ENCODE assay signal across 8 cellular contexts in the genomic region with DNA sequence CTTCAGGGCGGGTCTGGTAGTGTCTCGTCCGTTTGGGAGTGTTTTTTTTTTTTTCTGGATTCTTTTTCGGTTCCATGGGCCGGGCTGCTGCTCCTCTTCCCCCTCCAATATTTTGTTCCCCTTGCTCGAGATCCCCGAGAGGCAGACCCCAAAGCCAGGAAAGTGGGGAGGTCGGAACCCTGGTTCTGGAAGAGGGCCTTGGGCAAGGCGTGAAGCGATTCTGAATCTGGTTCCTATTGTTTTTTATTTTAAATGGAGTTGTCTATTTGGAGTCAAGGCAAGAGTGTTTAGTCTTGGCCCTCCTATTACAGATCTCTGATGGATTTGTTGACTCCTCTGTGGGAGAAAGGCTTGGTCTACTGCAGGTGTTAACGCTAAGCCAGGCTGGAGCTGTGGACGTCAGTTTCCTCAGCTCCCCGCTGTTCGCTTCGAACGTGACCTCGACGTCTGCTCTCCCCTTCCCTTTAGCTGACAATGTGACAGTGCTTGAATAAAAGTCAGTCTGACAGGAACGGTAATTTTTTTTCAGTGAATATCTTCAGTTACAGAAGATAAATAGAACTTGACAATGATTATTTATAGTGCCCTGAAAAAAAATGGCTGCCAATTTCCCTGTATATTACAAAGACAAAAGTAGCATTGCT. TPM values are rescaled to one million over a fixed set of nuclear protein-coding genes. Genes with fewer than 3 reads are reported as not detected.
DNase-seq lines count a peak whose midpoint lies in the region; ATAC-seq and TF ChIP-seq lines count a peak whose summit lies in the region.

No MANE protein-coding gene starts in this region.

- peak overlapping the region; percentile 97 for H3K9ac ChIP-seq in fibroblast of lung (ENCODE audit: insufficient read depth, low read length)

- intact Hi-C loops in thyroid gland (cut with DNase I) = no loop called here

- DNase-seq in activated gamma-delta T cell treated with Interleukin-2 at 50 U/mL for 16 hours (peak; percentile 19), activated gamma-delta T cell (lab: John Stamatoyannopoulos, UW) (no peak), NCI-H748 (lab: John Stamatoyannopoulos, UW; ENCODE audit: unreplicated experiment) (peak; percentile 79), fibroblast of lung (ENCODE audit: low read depth in 2 of 2) (peak; percentile 36 to 44), thyroid gland (peak; percentile 21 to 35)
- DNase-seq in activated T-cell treated with anti-CD3 and anti-CD28 coated beads, Interleukin-2, amount 50 U/mL, for 1 hour = peak; percentile 52
- DNase-seq in natural killer cell treated with Interleukin-12 subunit alpha and Interleukin-12 subunit beta and Interleukin-15 and Interleukin-18, amount 100 ng/mL, for 72 hours (ENCODE audit: low spot score) = no peak

- no peaks in the 10 kb centered on the region for H3K36me3 Mint-ChIP-seq in natural killer cell treated with Interleukin-12 subunit alpha and Interleukin-12 subunit beta and Interleukin-15 and Interleukin-18, amount 100 ng/mL, for 72 hours

- H3K27ac ChIP-seq in fibroblast of lung (ENCODE audit: insufficient read depth, low read length) (peak overlapping the region; percentile 100), thyroid gland (peak overlapping the region; percentile 97 to 100 (median 98))

- no peak for ATAC-seq in natural killer cell treated with Interleukin-12 subunit alpha and Interleukin-12 subunit beta and Interleukin-15 and Interleukin-18, amount 100 ng/mL, for 72 hours
- ATAC-seq in GM21360 (IDR thresholded peaks at IDR 0.05; ENCODE audit: unreplicated experiment) = no peak

- no peak for TF ChIP-seq POLR2A in thyroid gland (IDR thresholded peaks at IDR 0.05)

- WGBS in thyroid gland, 2 donors = 1 to 2% methylated on average over 19 of the region's 19 CpGs

- H2AFZ ChIP-seq in fibroblast of lung (ENCODE audit: low read length) = peak overlapping the region; percentile 67

- H3K4me1 Mint-ChIP-seq in natural killer cell treated with Interleukin-12 subunit alpha and Interleukin-12 subunit beta and Interleukin-15 and Interleukin-18, amount 100 ng/mL, for 72 hours (ENCODE audit: low read depth in 2 of 2) = peaks cover 12 to 21% of the 10 kb centered on the region in 2 donors

- H3K4me2 ChIP-seq in fibroblast of lung (ENCODE audit: extremely low read depth, insufficient read depth, low read length) = peak overlapping the region; percentile 100

- H3K4me3 Mint-ChIP-seq in natural killer cell treated with Interleukin-12 subunit alpha and Interleukin-12 subunit beta and Interleukin-15 and Interleukin-18, amount 100 ng/mL, for 72 hours = peak overlapping the region; percentile 87

- H3K36me3 ChIP-seq in fibroblast of lung (ENCODE audit: control insufficient read depth, insufficient read depth, low read length) (no peaks in the 10 kb centered on the region), thyroid gland (no peaks in the 10 kb centered on the region)

- H3K9me3 ChIP-seq in fibroblast of lung (ENCODE audit: control insufficient read depth, insufficient read depth, low read depth, low read length) (no peaks in the 10 kb centered on the region), thyroid gland (no peaks in the 10 kb centered on the region)

- H3K79me2 ChIP-seq in fibroblast of lung (ENCODE audit: control insufficient read depth, insufficient read depth, low read length) = peaks cover 17% of the 10 kb centered on the region

- H3K4me1 ChIP-seq in fibroblast of lung (ENCODE audit: control insufficient read depth, extremely low read depth, insufficient read depth, low read length) (peaks cover 4% of the 10 kb centered on the region), thyroid gland (peaks cover 0 to 10% of the 10 kb centered on the region in 2 donors)

- TF ChIP-seq CTCF in fibroblast of lung (conservative IDR thresholded peaks at IDR 0.05 in 1 of 2, IDR thresholded peaks at IDR 0.05 in 1 of 2; ENCODE audit: low read depth in 1 of 2, low read length in 2 of 2) (no peak), thyroid gland (IDR thresholded peaks at IDR 0.05) (peak in 1 of 6 experiments; percentile 39)

- no peaks in the 10 kb centered on the region for H3K27me3 ChIP-seq in fibroblast of lung (ENCODE audit: control insufficient read depth, insufficient read depth, low read length)
- H3K27me3 ChIP-seq in thyroid gland = no peaks in the 10 kb centered on the region

- peak overlapping the region; percentile 90 to 96 (median 95) for H3K4me3 ChIP-seq in fibroblast of lung (replicated peaks in 1 of 4; ENCODE audit: control extremely low read depth in 1 of 4, insufficient read depth in 1 of 4, low read depth in 3 of 4, low read length in 4 of 4)
- H3K4me3 ChIP-seq in thyroid gland (replicated peaks in 1 of 3) = peak overlapping the region; percentile 72 to 99 (median 82)

- no peaks in the 10 kb centered on the region for H3K9me3 Mint-ChIP-seq in natural killer cell treated with Interleukin-12 subunit alpha and Interleukin-12 subunit beta and Interleukin-15 and Interleukin-18, amount 100 ng/mL, for 72 hours

- peak overlapping the region; percentile 100 for H3K27ac Mint-ChIP-seq in natural killer cell treated with Interleukin-12 subunit alpha and Interleukin-12 subunit beta and Interleukin-15 and Interleukin-18, amount 100 ng/mL, for 72 hours

- no peaks in the 10 kb centered on the region for H3K27me3 Mint-ChIP-seq in natural killer cell treated with Interleukin-12 subunit alpha and Interleukin-12 subunit beta and Interleukin-15 and Interleukin-18, amount 100 ng/mL, for 72 hours

- H4K20me1 ChIP-seq in fibroblast of lung (ENCODE audit: control insufficient read depth, extremely low read depth, insufficient read depth, low read length) = no peaks in the 10 kb centered on the region

RNA-seq across cellular contexts. Expression of a gene that starts 0.7 kb away (rescaled TPM):
- total RNA-seq in fibroblast of lung = 5.1 and 7.3 TPM in 2 replicates
- 3.6 and 5.0 TPM in 2 replicates for polyA plus RNA-seq in fibroblast of lung
- 1.6 and 1.9 TPM in 2 replicates for polyA plus RNA-seq in fibroblast of lung (2012)
- polyA minus RNA-seq in fibroblast of lung (ENCODE audit: low replicate concordance) = 1.4 and 1.5 TPM in 2 replicates
- 1 to 10 TPM; 4.9 to 7.4 TPM for total RNA-seq in natural killer cell treated with Interleukin-12 subunit alpha and Interleukin-12 subunit beta and Interleukin-15 and Interleukin-18, amount 100 ng/mL, for 72 hours
- total RNA-seq in thyroid gland = 10 to 100 TPM in 3 of 4 donors, 1 to 10 TPM in 1; 7.7 to 16.1 (median 15.7) TPM

RNA-seq across cellular contexts. Expression of a gene that starts 52.4 kb away (rescaled TPM):
- total RNA-seq in fibroblast of lung (33.0 and 33.4 TPM in 2 replicates), thyroid gland (10 to 100 TPM; 17.5 to 38.7 (median 29.2) TPM)
- 48.4 and 90.2 TPM in 2 replicates for polyA plus RNA-seq in fibroblast of lung
- 40.2 and 87.4 TPM in 2 replicates for polyA plus RNA-seq in fibroblast of lung (2012)
- polyA minus RNA-seq in fibroblast of lung (ENCODE audit: low replicate concordance) = 235 and 386 TPM in 2 replicates
- total RNA-seq in natural killer cell treated with Interleukin-12 subunit alpha and Interleukin-12 subunit beta and Interleukin-15 and Interleukin-18, amount 100 ng/mL, for 72 hours = 10 to 100 TPM; 23.3 to 71.9 TPM

Comparison
In these comparisons a context has a peak if more than half of its experiments do, and no peak if none do; other contexts are left out.
1. DNase-seq: peak in activated gamma-delta T cell treated with Interleukin-2 at 50 U/mL for 16 hours (single experiment), NCI-H748 (single experiment), activated T-cell treated with anti-CD3 and anti-CD28 coated beads, Interleukin-2, amount 50 U/mL, for 1 hour (single experiment), fibroblast of lung (2 of 2) and thyroid gland (2 of 2); none in activated gamma-delta T cell (single experiment) and natural killer cell treated with Interleukin-12 subunit alpha and Interleukin-12 subunit beta and Interleukin-15 and Interleukin-18, amount 100 ng/mL, for 72 hours (single experiment).